Comparison of ENCODE assay signal across 1 cellular context in the genomic region with DNA sequence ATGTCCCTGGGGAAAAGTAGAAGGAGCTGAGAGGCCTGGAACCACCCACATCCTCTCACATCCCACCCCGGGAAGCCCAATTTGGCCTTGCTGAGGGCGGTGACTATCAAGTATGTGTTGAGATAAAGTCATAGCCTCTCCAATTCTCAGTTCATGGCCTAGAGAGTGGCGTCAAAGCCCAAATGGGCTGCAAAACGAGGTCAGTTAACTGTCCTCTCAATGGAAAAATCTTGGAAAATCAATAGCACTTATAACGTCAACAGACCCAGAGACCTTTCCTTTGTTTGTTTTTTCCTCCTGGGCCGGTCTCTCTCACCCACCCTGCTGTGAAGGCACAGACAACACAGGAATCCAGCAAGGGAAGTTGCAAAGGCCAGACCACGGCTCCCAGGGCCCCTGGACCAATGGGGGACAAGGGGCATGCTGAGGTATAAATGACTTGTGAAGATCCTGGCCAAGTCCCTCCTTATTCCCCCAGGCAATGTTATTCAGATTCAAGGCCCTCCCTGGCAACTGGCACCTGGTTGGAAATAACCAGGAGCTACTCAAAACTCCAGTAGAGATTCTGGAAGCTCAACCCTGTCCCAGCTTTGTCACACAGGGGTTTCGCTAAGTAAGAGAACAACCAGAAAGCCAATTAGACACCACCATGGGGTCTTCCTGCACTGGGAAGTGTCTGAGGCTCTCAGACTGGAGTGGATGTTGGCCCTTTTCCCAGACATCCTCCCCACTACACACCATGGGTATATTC.
TF ChIP-seq lines count a peak whose summit lies in the region.

No MANE protein-coding gene starts in this region.

TF ChIP-seq in HepG2, 621 proteins besides CTCF, POLR2A, EP300 and RAD21 (continued from another document and continues in another):
- TF ChIP-seq, protein P1, sequence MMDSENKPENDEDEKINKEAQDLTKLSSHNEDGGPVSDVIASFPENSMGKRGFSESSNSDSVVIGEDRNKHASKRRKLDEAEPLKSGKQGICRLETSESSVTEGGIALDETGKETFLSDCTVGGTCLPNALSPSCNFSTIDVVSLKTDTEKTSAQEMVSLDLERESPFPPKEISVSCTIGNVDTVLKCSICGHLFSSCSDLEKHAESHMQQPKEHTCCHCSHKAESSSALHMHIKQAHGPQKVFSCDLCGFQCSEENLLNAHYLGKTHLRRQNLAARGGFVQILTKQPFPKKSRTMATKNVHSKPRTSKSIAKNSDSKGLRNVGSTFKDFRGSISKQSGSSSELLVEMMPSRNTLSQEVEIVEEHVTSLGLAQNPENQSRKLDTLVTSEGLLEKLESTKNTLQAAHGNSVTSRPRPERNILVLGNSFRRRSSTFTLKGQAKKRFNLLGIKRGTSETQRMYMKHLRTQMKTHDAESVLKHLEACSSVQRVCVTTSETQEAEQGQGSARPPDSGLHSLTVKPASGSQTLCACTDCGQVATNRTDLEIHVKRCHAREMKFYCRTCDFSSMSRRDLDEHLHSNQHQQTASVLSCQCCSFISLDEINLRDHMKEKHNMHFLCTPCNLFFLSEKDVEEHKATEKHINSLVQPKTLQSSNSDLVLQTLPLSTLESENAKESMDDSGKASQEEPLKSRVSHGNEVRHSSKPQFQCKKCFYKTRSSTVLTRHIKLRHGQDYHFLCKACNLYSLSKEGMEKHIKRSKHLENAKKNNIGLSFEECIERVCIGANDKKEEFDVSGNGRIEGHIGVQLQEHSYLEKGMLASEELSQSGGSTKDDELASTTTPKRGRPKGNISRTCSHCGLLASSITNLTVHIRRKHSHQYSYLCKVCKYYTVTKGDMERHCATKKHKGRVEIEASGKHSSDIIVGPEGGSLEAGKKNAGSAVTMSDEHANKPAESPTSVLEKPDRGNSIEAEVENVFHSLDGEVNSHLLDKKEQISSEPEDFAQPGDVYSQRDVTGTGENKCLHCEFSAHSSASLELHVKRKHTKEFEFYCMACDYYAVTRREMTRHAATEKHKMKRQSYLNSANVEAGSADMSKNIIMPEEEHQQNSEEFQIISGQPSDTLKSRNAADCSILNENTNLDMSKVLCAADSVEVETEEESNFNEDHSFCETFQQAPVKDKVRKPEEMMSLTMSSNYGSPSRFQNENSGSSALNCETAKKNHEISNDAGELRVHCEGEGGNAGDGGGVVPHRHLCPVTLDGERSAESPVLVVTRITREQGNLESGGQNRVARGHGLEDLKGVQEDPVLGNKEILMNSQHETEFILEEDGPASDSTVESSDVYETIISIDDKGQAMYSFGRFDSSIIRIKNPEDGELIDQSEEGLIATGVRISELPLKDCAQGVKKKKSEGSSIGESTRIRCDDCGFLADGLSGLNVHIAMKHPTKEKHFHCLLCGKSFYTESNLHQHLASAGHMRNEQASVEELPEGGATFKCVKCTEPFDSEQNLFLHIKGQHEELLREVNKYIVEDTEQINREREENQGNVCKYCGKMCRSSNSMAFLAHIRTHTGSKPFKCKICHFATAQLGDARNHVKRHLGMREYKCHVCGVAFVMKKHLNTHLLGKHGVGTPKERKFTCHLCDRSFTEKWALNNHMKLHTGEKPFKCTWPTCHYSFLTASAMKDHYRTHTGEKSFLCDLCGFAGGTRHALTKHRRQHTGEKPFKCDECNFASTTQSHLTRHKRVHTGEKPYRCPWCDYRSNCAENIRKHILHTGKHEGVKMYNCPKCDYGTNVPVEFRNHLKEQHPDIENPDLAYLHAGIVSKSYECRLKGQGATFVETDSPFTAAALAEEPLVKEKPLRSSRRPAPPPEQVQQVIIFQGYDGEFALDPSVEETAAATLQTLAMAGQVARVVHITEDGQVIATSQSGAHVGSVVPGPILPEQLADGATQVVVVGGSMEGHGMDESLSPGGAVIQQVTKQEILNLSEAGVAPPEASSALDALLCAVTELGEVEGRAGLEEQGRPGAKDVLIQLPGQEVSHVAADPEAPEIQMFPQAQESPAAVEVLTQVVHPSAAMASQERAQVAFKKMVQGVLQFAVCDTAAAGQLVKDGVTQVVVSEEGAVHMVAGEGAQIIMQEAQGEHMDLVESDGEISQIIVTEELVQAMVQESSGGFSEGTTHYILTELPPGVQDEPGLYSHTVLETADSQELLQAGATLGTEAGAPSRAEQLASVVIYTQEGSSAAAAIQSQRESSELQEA (CRISPR knock-in tag; IDR thresholded peaks at IDR 0.05; ENCODE audit: not compliant biosample characterization), result no peak
- TF ChIP-seq KLF9 (CRISPR knock-in tag; IDR thresholded peaks at IDR 0.05; ENCODE audit: low read depth), result no peak
- no peak for TF ChIP-seq NFIB (CRISPR knock-in tag; IDR thresholded peaks at IDR 0.05; ENCODE audit: borderline replicate concordance)
- TF ChIP-seq SRF (IDR thresholded peaks at IDR 0.05; ENCODE audit: low read depth, low read length), result no peak
- TF ChIP-seq, protein P2, sequence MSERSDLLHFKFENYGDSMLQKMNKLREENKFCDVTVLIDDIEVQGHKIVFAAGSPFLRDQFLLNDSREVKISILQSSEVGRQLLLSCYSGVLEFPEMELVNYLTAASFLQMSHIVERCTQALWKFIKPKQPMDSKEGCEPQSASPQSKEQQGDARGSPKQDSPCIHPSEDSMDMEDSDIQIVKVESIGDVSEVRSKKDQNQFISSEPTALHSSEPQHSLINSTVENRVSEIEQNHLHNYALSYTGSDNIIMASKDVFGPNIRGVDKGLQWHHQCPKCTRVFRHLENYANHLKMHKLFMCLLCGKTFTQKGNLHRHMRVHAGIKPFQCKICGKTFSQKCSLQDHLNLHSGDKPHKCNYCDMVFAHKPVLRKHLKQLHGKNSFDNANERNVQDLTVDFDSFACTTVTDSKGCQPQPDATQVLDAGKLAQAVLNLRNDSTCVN (CRISPR knock-in tag; IDR thresholded peaks at IDR 0.05; ENCODE audit: borderline replicate concordance), result no peak
- no peak for TF ChIP-seq ZNF331 (CRISPR knock-in tag; IDR thresholded peaks at IDR 0.05)
- TF ChIP-seq ZNF335 (CRISPR knock-in tag; IDR thresholded peaks at IDR 0.05), result no peak
- TF ChIP-seq, protein P3, sequence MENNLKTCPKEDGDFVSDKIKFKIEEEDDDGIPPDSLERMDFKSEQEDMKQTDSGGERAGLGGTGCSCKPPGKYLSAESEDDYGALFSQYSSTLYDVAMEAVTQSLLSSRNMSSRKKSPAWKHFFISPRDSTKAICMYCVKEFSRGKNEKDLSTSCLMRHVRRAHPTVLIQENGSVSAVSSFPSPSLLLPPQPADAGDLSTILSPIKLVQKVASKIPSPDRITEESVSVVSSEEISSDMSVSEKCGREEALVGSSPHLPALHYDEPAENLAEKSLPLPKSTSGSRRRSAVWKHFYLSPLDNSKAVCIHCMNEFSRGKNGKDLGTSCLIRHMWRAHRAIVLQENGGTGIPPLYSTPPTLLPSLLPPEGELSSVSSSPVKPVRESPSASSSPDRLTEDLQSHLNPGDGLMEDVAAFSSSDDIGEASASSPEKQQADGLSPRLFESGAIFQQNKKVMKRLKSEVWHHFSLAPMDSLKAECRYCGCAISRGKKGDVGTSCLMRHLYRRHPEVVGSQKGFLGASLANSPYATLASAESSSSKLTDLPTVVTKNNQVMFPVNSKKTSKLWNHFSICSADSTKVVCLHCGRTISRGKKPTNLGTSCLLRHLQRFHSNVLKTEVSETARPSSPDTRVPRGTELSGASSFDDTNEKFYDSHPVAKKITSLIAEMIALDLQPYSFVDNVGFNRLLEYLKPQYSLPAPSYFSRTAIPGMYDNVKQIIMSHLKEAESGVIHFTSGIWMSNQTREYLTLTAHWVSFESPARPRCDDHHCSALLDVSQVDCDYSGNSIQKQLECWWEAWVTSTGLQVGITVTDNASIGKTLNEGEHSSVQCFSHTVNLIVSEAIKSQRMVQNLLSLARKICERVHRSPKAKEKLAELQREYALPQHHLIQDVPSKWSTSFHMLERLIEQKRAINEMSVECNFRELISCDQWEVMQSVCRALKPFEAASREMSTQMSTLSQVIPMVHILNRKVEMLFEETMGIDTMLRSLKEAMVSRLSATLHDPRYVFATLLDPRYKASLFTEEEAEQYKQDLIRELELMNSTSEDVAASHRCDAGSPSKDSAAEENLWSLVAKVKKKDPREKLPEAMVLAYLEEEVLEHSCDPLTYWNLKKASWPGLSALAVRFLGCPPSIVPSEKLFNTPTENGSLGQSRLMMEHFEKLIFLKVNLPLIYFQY (CRISPR knock-in tag; IDR thresholded peaks at IDR 0.05; ENCODE audit: borderline replicate concordance), result 0 out of 2 replicates have a peak, but pooled peaks have one; percentile 41
- TF ChIP-seq, protein P4, sequence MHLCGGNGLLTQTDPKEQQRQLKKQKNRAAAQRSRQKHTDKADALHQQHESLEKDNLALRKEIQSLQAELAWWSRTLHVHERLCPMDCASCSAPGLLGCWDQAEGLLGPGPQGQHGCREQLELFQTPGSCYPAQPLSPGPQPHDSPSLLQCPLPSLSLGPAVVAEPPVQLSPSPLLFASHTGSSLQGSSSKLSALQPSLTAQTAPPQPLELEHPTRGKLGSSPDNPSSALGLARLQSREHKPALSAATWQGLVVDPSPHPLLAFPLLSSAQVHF (CRISPR knock-in tag; IDR thresholded peaks at IDR 0.05), result no peak
- TF ChIP-seq, protein P5, sequence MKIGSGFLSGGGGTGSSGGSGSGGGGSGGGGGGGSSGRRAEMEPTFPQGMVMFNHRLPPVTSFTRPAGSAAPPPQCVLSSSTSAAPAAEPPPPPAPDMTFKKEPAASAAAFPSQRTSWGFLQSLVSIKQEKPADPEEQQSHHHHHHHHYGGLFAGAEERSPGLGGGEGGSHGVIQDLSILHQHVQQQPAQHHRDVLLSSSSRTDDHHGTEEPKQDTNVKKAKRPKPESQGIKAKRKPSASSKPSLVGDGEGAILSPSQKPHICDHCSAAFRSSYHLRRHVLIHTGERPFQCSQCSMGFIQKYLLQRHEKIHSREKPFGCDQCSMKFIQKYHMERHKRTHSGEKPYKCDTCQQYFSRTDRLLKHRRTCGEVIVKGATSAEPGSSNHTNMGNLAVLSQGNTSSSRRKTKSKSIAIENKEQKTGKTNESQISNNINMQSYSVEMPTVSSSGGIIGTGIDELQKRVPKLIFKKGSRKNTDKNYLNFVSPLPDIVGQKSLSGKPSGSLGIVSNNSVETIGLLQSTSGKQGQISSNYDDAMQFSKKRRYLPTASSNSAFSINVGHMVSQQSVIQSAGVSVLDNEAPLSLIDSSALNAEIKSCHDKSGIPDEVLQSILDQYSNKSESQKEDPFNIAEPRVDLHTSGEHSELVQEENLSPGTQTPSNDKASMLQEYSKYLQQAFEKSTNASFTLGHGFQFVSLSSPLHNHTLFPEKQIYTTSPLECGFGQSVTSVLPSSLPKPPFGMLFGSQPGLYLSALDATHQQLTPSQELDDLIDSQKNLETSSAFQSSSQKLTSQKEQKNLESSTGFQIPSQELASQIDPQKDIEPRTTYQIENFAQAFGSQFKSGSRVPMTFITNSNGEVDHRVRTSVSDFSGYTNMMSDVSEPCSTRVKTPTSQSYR (CRISPR knock-in tag; IDR thresholded peaks at IDR 0.05; ENCODE audit: borderline replicate concordance), result no peak
- TF ChIP-seq, protein P6, sequence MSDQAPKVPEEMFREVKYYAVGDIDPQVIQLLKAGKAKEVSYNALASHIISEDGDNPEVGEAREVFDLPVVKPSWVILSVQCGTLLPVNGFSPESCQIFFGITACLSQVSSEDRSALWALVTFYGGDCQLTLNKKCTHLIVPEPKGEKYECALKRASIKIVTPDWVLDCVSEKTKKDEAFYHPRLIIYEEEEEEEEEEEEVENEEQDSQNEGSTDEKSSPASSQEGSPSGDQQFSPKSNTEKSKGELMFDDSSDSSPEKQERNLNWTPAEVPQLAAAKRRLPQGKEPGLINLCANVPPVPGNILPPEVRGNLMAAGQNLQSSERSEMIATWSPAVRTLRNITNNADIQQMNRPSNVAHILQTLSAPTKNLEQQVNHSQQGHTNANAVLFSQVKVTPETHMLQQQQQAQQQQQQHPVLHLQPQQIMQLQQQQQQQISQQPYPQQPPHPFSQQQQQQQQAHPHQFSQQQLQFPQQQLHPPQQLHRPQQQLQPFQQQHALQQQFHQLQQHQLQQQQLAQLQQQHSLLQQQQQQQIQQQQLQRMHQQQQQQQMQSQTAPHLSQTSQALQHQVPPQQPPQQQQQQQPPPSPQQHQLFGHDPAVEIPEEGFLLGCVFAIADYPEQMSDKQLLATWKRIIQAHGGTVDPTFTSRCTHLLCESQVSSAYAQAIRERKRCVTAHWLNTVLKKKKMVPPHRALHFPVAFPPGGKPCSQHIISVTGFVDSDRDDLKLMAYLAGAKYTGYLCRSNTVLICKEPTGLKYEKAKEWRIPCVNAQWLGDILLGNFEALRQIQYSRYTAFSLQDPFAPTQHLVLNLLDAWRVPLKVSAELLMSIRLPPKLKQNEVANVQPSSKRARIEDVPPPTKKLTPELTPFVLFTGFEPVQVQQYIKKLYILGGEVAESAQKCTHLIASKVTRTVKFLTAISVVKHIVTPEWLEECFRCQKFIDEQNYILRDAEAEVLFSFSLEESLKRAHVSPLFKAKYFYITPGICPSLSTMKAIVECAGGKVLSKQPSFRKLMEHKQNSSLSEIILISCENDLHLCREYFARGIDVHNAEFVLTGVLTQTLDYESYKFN (CRISPR knock-in tag; conservative IDR thresholded peaks at IDR 0.05), result peak; percentile 52
- TF ChIP-seq KMT2A (CRISPR knock-in tag; IDR thresholded peaks at IDR 0.05), result no peak
- TF ChIP-seq, protein P7, sequence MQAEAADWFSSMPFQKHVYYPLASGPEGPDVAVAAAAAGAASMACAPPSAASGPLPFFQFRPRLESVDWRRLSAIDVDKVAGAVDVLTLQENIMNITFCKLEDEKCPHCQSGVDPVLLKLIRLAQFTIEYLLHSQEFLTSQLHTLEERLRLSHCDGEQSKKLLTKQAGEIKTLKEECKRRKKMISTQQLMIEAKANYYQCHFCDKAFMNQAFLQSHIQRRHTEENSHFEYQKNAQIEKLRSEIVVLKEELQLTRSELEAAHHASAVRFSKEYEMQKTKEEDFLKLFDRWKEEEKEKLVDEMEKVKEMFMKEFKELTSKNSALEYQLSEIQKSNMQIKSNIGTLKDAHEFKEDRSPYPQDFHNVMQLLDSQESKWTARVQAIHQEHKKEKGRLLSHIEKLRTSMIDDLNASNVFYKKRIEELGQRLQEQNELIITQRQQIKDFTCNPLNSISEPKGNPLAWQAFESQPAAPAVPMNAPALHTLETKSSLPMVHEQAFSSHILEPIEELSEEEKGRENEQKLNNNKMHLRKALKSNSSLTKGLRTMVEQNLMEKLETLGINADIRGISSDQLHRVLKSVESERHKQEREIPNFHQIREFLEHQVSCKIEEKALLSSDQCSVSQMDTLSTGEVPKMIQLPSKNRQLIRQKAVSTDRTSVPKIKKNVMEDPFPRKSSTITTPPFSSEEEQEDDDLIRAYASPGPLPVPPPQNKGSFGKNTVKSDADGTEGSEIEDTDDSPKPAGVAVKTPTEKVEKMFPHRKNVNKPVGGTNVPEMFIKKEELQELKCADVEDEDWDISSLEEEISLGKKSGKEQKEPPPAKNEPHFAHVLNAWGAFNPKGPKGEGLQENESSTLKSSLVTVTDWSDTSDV (CRISPR knock-in tag; IDR thresholded peaks at IDR 0.05), result no peak
- TF ChIP-seq ONECUT2 (CRISPR knock-in tag; IDR thresholded peaks at IDR 0.05), result peak; percentile 51; the same call in 1 of the 2 replicates
- TF ChIP-seq, protein P8, sequence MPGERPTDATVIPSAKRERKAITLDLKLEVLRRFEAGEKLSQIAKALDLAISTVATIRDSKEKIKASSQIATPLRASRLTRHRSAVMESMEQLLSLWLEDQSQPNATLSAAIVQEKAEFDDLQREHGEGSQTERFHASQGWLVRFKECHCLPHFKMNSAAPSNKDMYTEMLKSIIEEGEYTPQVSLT (CRISPR knock-in tag; IDR thresholded peaks at IDR 0.05; ENCODE audit: borderline replicate concordance, low read depth), result no peak
- TF ChIP-seq ZNF33A (CRISPR knock-in tag; IDR thresholded peaks at IDR 0.05; ENCODE audit: borderline replicate concordance), result no peak
- no peak for TF ChIP-seq AKAP8 (CRISPR knock-in tag; IDR thresholded peaks at IDR 0.05)
- no peak for TF ChIP-seq CEBPB (IDR thresholded peaks at IDR 0.05; ENCODE audit: borderline replicate concordance, low read depth, low read length)
- no peak for TF ChIP-seq SRY (CRISPR knock-in tag; IDR thresholded peaks at IDR 0.05)
- TF ChIP-seq NFATC3 (CRISPR knock-in tag; IDR thresholded peaks at IDR 0.05), result no peak
- no peak for TF ChIP-seq ZFP36 (IDR thresholded peaks at IDR 0.05; ENCODE audit: borderline replicate concordance, low read depth, low read length, partially characterized antibody)
- no peak for TF ChIP-seq MAFK (conservative IDR thresholded peaks at IDR 0.05 in 1 of 2, IDR thresholded peaks at IDR 0.05 in 1 of 2; ENCODE audit: low read length in 2 of 2)
